ENCODE assay signal across 10 cellular contexts in the genomic region with DNA sequence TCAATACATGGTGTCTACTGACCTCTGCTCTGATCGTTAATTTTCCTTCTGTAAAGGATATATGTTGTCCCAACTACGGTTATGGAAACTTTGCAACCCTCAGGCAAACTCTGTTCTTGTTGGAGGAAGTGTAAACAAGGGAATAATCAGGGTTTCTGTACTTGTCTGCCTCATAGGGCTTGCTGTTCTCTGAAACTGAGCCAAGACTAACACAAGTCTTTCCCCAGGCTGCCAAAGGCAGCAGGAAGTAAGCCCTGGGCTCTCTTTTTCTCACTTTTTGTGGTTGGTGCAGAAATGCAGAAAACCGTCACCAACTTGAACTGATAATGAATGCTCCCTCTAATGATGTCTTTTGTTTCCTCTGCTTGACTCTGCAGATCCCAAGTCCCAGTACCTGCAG. TPM values are rescaled to one million over a fixed set of nuclear protein-coding genes. Genes with fewer than 3 reads are reported as not detected.
A peak's percentile ranks its signal among the peaks of the same experiment; 100 is the strongest.
DNase-seq lines count a peak whose midpoint lies in the region; ATAC-seq and TF ChIP-seq lines count a peak whose summit lies in the region.
"Had no signal": no experiment of that assay in that cellular context is flagged by ENCODE, and none has a peak within 500 bp of the region (broad histone marks: within the 10 kb centered on the region; RNA-seq: fewer than 3 reads in every experiment).

No MANE protein-coding gene starts in this region.

- peaks cover 0 to 46% (median 33%) of the 10 kb centered on the region in 4 donors for H3K4me1 ChIP-seq in tibial artery

- TF ChIP-seq CTCF in cardiac fibroblast (IDR thresholded peaks at IDR 0.05; ENCODE audit: low read depth, low read length): no peak
- no peak for TF ChIP-seq CTCF in tibial artery (IDR thresholded peaks at IDR 0.05)

- H3K27me3 Mint-ChIP-seq in activated T-cell treated with anti-CD3 and anti-CD28 coated beads, Interleukin-2, amount 50 U/mL, for 72 hours (ENCODE audit: low read depth): peaks cover 18% of the 10 kb centered on the region

- H3K4me3 ChIP-seq in cardiac fibroblast (replicated peaks in 1 of 2; ENCODE audit: low read depth in 2 of 2, low read length in 2 of 2) (no peak overlapping the region), tibial artery (no peak overlapping the region)

- no peaks in the 10 kb centered on the region for H3K4me1 Mint-ChIP-seq in activated T-cell treated with anti-CD3 and anti-CD28 coated beads, Interleukin-2, amount 50 U/mL, for 72 hours (ENCODE audit: low read depth)

- no peak overlapping the region for H3K4me3 Mint-ChIP-seq in activated T-cell treated with anti-CD3 and anti-CD28 coated beads, Interleukin-2, amount 50 U/mL, for 72 hours

- peak overlapping the region; percentile 53 to 61 for H3K27ac ChIP-seq in tibial artery

- DNase-seq in NCI-H1048 (lab: John Stamatoyannopoulos, UW) (peak; percentile 6), cardiac fibroblast (ENCODE audit: low read depth in 2 of 2) (peak; percentile 78 to 93), kidney tubule cell (ENCODE audit: low spot score) (peak; percentile 58), tibial artery (peak; percentile 47 to 70), dedifferentiated amniotic fluid mesenchymal stem cell (ENCODE audit: extremely low spot score) (no peak)
- no peak for DNase-seq in activated T-cell treated with anti-CD3 and anti-CD28 coated beads, Interleukin-2, amount 50 U/mL, for 72 hours
- DNase-seq: NCI-H1105 treated with DMSO at 0.1 percent for 48 hours had no signal

- no peaks in the 10 kb centered on the region for H3K27me3 ChIP-seq in tibial artery

- intact Hi-C loops in tibial artery (cut with DNase I; ENCODE audit: low total_unique reads): no loop called here

- H3K36me3 Mint-ChIP-seq in activated T-cell treated with anti-CD3 and anti-CD28 coated beads, Interleukin-2, amount 50 U/mL, for 72 hours (ENCODE audit: insufficient read depth in 2 of 2): no peaks in the 10 kb centered on the region

- H3K9me3 ChIP-seq in tibial artery: no peaks in the 10 kb centered on the region

- H3K36me3 ChIP-seq in tibial artery: peaks cover 6 to 18% (median 16%) of the 10 kb centered on the region in 3 donors

- H3K27ac Mint-ChIP-seq in activated T-cell treated with anti-CD3 and anti-CD28 coated beads, Interleukin-2, amount 50 U/mL, for 72 hours: no peak overlapping the region

- ATAC-seq in HG03280 (IDR thresholded peaks at IDR 0.05; ENCODE audit: unreplicated experiment): no peak
- no peak for ATAC-seq in activated T-cell treated with anti-CD3 and anti-CD28 coated beads, Interleukin-2, amount 50 U/mL, for 72 hours (replicated peaks in 1 of 2)
- ATAC-seq: activated CD4-positive, CD25-positive, alpha-beta regulatory T cell treated with anti-CD3 and anti-CD28 coated beads, Interleukin-2, amount 50 U/mL, for 24 hours had no signal

- no peaks in the 10 kb centered on the region for H3K9me3 Mint-ChIP-seq in activated T-cell treated with anti-CD3 and anti-CD28 coated beads, Interleukin-2, amount 50 U/mL, for 72 hours

RNA-seq across cellular contexts. Expression of gene CYP4X1, which starts 7.6 kb away (rescaled TPM):
- total RNA-seq in activated T-cell treated with anti-CD3 and anti-CD28 coated beads, Interleukin-2, amount 50 U/mL, for 72 hours: not detected
- total RNA-seq: G401 had no signal

RNA-seq across cellular contexts. Expression of gene CYP4Z1, which starts 36.0 kb away (rescaled TPM):
- total RNA-seq in activated T-cell treated with anti-CD3 and anti-CD28 coated beads, Interleukin-2, amount 50 U/mL, for 72 hours: not detected
- total RNA-seq: G401 had no signal

Comparison
In these comparisons a context has a peak if more than half of its experiments do, and no peak if none do; other contexts are left out.
1. DNase-seq: peak in NCI-H1048 (single experiment), cardiac fibroblast (2 of 2), kidney tubule cell (single experiment) and tibial artery (2 of 2); none in dedifferentiated amniotic fluid mesenchymal stem cell (single experiment) and activated T-cell treated with anti-CD3 and anti-CD28 coated beads, Interleukin-2, amount 50 U/mL, for 72 hours (0 of 2).